9 cellular contexts compared by ENCODE assay signal in genomic region chr10:79266092-79266491, GRCh38.
DNase-seq lines count a peak whose midpoint lies in the region; ATAC-seq and TF ChIP-seq lines count a peak whose summit lies in the region.
"Had no signal": no experiment of that assay in that cellular context is flagged by ENCODE, and none has a peak within 500 bp of the region (broad histone marks: within the 10 kb centered on the region; RNA-seq: fewer than 3 reads in every experiment).

No MANE protein-coding gene starts in this region.

- H3K4me1 Mint-ChIP-seq in T-helper 1 cell treated with Interleukin-12 subunit alpha and Interleukin-12 subunit beta and Interleukin-4 antibody, amounts not matched to agents 30 μg/mL and 1 μg/mL, for 36 hours (ENCODE audit: low read depth): peaks cover 26% of the 10 kb centered on the region
- peaks cover 83 to 93% of the 10 kb centered on the region in 2 donors for H3K4me1 Mint-ChIP-seq in immature natural killer cell

- no peaks in the 10 kb centered on the region for H3K36me3 Mint-ChIP-seq in T-helper 1 cell treated with Interleukin-12 subunit alpha and Interleukin-12 subunit beta and Interleukin-4 antibody, amounts not matched to agents 30 μg/mL and 1 μg/mL, for 36 hours (ENCODE audit: low read depth)
- H3K36me3 Mint-ChIP-seq in immature natural killer cell: peaks cover 0 to 3% (median 0%) of the 10 kb centered on the region in 3 donors

- H3K4me1 ChIP-seq in uterus: peaks cover 0 to 23% of the 10 kb centered on the region in 2 donors

- in situ Hi-C loops in KBM-7 (cut with MboI; ENCODE audit: low pct_unique_long_range_greater_than_20kb, low sequenced_read_pairs): no loop called here

- TF ChIP-seq POLR2A in uterus (IDR thresholded peaks at IDR 0.05): no peak

- no peak overlapping the region for H3K4me3 ChIP-seq in uterus
- H3K4me3 ChIP-seq: SK-N-MC had no signal

- no peaks in the 10 kb centered on the region for H3K27me3 ChIP-seq in uterus

- DNase-seq in immature natural killer cell (no peak), uterus (no peak), KBM-7 (no peak), DMS53 (lab: John Stamatoyannopoulos, UW) (no peak), OCI-M1 (lab: John Stamatoyannopoulos, UW) (no peak)

- no peaks in the 10 kb centered on the region for H3K9me3 ChIP-seq in uterus

- no peaks in the 10 kb centered on the region for H3K36me3 ChIP-seq in uterus

- H3K9me3 Mint-ChIP-seq in T-helper 1 cell treated with Interleukin-12 subunit alpha and Interleukin-12 subunit beta and Interleukin-4 antibody, amounts not matched to agents 30 μg/mL and 1 μg/mL, for 36 hours: no peaks in the 10 kb centered on the region
- H3K9me3 Mint-ChIP-seq in immature natural killer cell: no peaks in the 10 kb centered on the region

- peak overlapping the region; percentile 20 for H3K27ac Mint-ChIP-seq in T-helper 1 cell treated with Interleukin-12 subunit alpha and Interleukin-12 subunit beta and Interleukin-4 antibody, amounts not matched to agents 30 μg/mL and 1 μg/mL, for 36 hours
- peak overlapping the region; percentile 84 to 94 (median 91) for H3K27ac Mint-ChIP-seq in immature natural killer cell

- intact Hi-C loops in uterus (cut with DNase I; ENCODE audit: low total_unique reads): no loop called here

- peak; percentile 40 for ATAC-seq in GM18868 (IDR thresholded peaks at IDR 0.05; ENCODE audit: unreplicated experiment)
- ATAC-seq in HG02763 (IDR thresholded peaks at IDR 0.05; ENCODE audit: unreplicated experiment): peak; percentile 38

- no peaks in the 10 kb centered on the region for H3K27me3 Mint-ChIP-seq in T-helper 1 cell treated with Interleukin-12 subunit alpha and Interleukin-12 subunit beta and Interleukin-4 antibody, amounts not matched to agents 30 μg/mL and 1 μg/mL, for 36 hours (ENCODE audit: low read depth)
- peaks cover 0 to 4% (median 3%) of the 10 kb centered on the region in 3 donors for H3K27me3 Mint-ChIP-seq in immature natural killer cell (ENCODE audit: low read depth in 3 of 3)

- peak overlapping the region; percentile 73 to 77 for H3K27ac ChIP-seq in uterus
- H3K27ac ChIP-seq: SK-N-MC had no signal

- TF ChIP-seq CTCF in uterus (IDR thresholded peaks at IDR 0.05): no peak

- H3K4me3 Mint-ChIP-seq in T-helper 1 cell treated with Interleukin-12 subunit alpha and Interleukin-12 subunit beta and Interleukin-4 antibody, amounts not matched to agents 30 μg/mL and 1 μg/mL, for 36 hours: no peak overlapping the region
- H3K4me3 Mint-ChIP-seq in immature natural killer cell: peak overlapping the region; percentile 58 to 74 (median 64)
